8 cellular contexts compared by ENCODE assay signal in genomic region chr10:24721254-24722106, GRCh38. TPM values are rescaled to one million over a fixed set of nuclear protein-coding genes. Genes with fewer than 3 reads are reported as not detected.
DNase-seq lines count a peak whose midpoint lies in the region; ATAC-seq and TF ChIP-seq lines count a peak whose summit lies in the region.

No MANE protein-coding gene starts in this region.

- intact Hi-C loops in PC-9 (cut with micrococcal nuclease; ENCODE audit: unreplicated experiment): loop anchor here (2.0 to 5.0 kb wide), 4 partner anchors 79 to 361 kb away; partner anchors contain the start of gene PRTFDC1
- intact Hi-C loops in naive thymus-derived CD4-positive, alpha-beta T cell (cut with micrococcal nuclease): loop anchor here (1.0 to 10.0 kb wide), 8 partner anchors 15 to 1359 kb away; no protein-coding TSS in a partner anchor

- TSS peak; percentile 28 for BruUV-seq in PC-9 (replicated peaks; lab: Mats Ljungman, UMichigan)

- peaks cover 61% of the 10 kb centered on the region for H3K79me2 ChIP-seq in PC-9 (ENCODE audit: low read depth)

- no peaks in the 10 kb centered on the region for H3K27me3 ChIP-seq in PC-9 (ENCODE audit: insufficient read depth, low read depth)
- H3K27me3 ChIP-seq in naive thymus-derived CD4-positive, alpha-beta T cell (ENCODE audit: control insufficient read depth in 2 of 2, insufficient read depth in 2 of 2, low read length in 2 of 2): no peaks in the 10 kb centered on the region

- H3K9me2 ChIP-seq in PC-9 (ENCODE audit: insufficient read depth): no peaks in the 10 kb centered on the region

- H4K20me1 ChIP-seq in PC-9 (ENCODE audit: insufficient read depth): no peaks in the 10 kb centered on the region

- ATAC-seq in naive thymus-derived CD4-positive, alpha-beta T cell: no peak

- H3K9me3 Mint-ChIP-seq in naive thymus-derived CD4-positive, alpha-beta T cell: no peaks in the 10 kb centered on the region

- H3K4me1 Mint-ChIP-seq in naive thymus-derived CD4-positive, alpha-beta T cell: peaks cover 9 to 32% (median 19%) of the 10 kb centered on the region in 7 donors

- H3K4me3 Mint-ChIP-seq in naive thymus-derived CD4-positive, alpha-beta T cell: peak overlapping the region; percentile 88 to 96 (median 92)

- H3K27ac ChIP-seq in PC-9: peak overlapping the region; percentile 57
- no peak overlapping the region for H3K27ac ChIP-seq in naive thymus-derived CD4-positive, alpha-beta T cell (ENCODE audit: low read depth, low read length)

- H3K27me3 Mint-ChIP-seq in naive thymus-derived CD4-positive, alpha-beta T cell: peaks cover 0 to 4% (median 0%) of the 10 kb centered on the region in 5 donors

- peak overlapping the region in 7 of 9 donors; percentile 27 to 93 (median 76) for H3K27ac Mint-ChIP-seq in naive thymus-derived CD4-positive, alpha-beta T cell

- peak; percentile 59 for DNase-seq in ELF-1 (ENCODE audit: low read depth, low spot score)
- peak; percentile 34 to 37 for DNase-seq in PC-9
- DNase-seq in erythroblast (lab: John Stamatoyannopoulos, UW): peak; percentile 52
- DNase-seq in naive thymus-derived CD4-positive, alpha-beta T cell: peak in 1 of 9 donors; percentile 4
- DNase-seq in NCI-H1694 treated with DMSO at 0.1 percent for 48 hours (lab: John Stamatoyannopoulos, UW): no peak
- no peak for DNase-seq in NCI-H128 (lab: John Stamatoyannopoulos, UW; ENCODE audit: unreplicated experiment)
- DNase-seq in NOMO-1 treated with DMSO at 0.1 percent for 48 hours (lab: John Stamatoyannopoulos, UW; ENCODE audit: unreplicated experiment): no peak
- DNase-seq in stimulated activated CD4-positive, alpha-beta T cell treated with anti-CD3 and anti-CD28 coated beads, Interleukin-15, amount 100 ng/mL, for 24 hours: no peak

- peaks cover 43% of the 10 kb centered on the region for H3K4me1 ChIP-seq in PC-9 (replicated peaks; ENCODE audit: insufficient read depth)
- H3K4me1 ChIP-seq in naive thymus-derived CD4-positive, alpha-beta T cell (ENCODE audit: control insufficient read depth in 2 of 2, insufficient read depth in 2 of 2, low read length in 2 of 2): peaks cover 0 to 12% of the 10 kb centered on the region in 2 donors

- H3K4me2 ChIP-seq in PC-9: peak overlapping the region; percentile 97

- H2AFZ ChIP-seq in PC-9: peak overlapping the region; percentile 81

- H3K4me3 ChIP-seq in PC-9: peak overlapping the region; percentile 87
- peak overlapping the region; percentile 71 for H3K4me3 ChIP-seq in naive thymus-derived CD4-positive, alpha-beta T cell (ENCODE audit: low read length)

- no peak for TF ChIP-seq CTCF in PC-9 (conservative IDR thresholded peaks at IDR 0.05)

- H3F3A ChIP-seq in PC-9 (ENCODE audit: insufficient read depth, low read depth): peaks cover 7% of the 10 kb centered on the region; the same call in 1 of the 2 replicates

- CTCF ChIA-PET in PC-9 (lab: Charles Lee): no interaction called here
- CTCF ChIA-PET in naive thymus-derived CD4-positive, alpha-beta T cell (lab: Charles Lee): no interaction called here

- H3K36me3 ChIP-seq in PC-9 (ENCODE audit: low read depth): peaks cover 6% of the 10 kb centered on the region; the same call in 1 of the 2 replicates
- H3K36me3 ChIP-seq in naive thymus-derived CD4-positive, alpha-beta T cell (ENCODE audit: control insufficient read depth in 2 of 3, insufficient read depth in 3 of 3, low read length in 3 of 3): peaks cover 0 to 4% (median 0%) of the 10 kb centered on the region in 3 experiments

- POLR2A ChIA-PET in PC-9 (lab: Charles Lee; ENCODE audit: unreplicated experiment): interaction anchor here (0.5 to 0.7 kb wide), 3 partner anchors 10 to 127 kb away, joined by 3 to 6 read pairs (median 4); no protein-coding TSS in a partner anchor
- POLR2A ChIA-PET in naive thymus-derived CD4-positive, alpha-beta T cell (lab: Charles Lee): interaction anchor here (0.6 kb wide), 1 partner anchor 14 kb away, joined by 3 read pairs; no protein-coding TSS in a partner anchor

- H3K36me3 Mint-ChIP-seq in naive thymus-derived CD4-positive, alpha-beta T cell: peaks cover 0 to 1% (median 0%) of the 10 kb centered on the region in 5 donors

- no peaks in the 10 kb centered on the region for H3K9me3 ChIP-seq in PC-9 (ENCODE audit: insufficient read depth, low read depth)
- no peaks in the 10 kb centered on the region for H3K9me3 ChIP-seq in naive thymus-derived CD4-positive, alpha-beta T cell (ENCODE audit: control insufficient read depth in 2 of 3, low read length in 3 of 3)

- TF ChIP-seq POLR2A in erythroblast (IDR thresholded peaks at IDR 0.05; ENCODE audit: low read length): no peak

RNA-seq across cellular contexts. Expression of gene ARHGAP21, which starts 2.2 kb away (rescaled TPM):
- 93.1 and 115 TPM in 2 replicates for total RNA-seq in PC-9 (2021)
- total RNA-seq in naive thymus-derived CD4-positive, alpha-beta T cell: 10 to 100 TPM; 27.3 to 40.0 (median 35.2) TPM
- polyA plus RNA-seq in naive thymus-derived CD4-positive, alpha-beta T cell: 10 to 100 TPM in 1 of 2 donors, 1 to 10 TPM in 1; 9.5 to 11.2 TPM

Comparison
In these comparisons a context has a peak if more than half of its experiments do, and no peak if none do; other contexts are left out.
1. DNase-seq: peak in ELF-1 (single experiment), PC-9 (2 of 2) and erythroblast (2 of 2); none in NCI-H1694 treated with DMSO at 0.1 percent for 48 hours (single experiment), NCI-H128 (single experiment), NOMO-1 treated with DMSO at 0.1 percent for 48 hours (single experiment) and stimulated activated CD4-positive, alpha-beta T cell treated with anti-CD3 and anti-CD28 coated beads, Interleukin-15, amount 100 ng/mL, for 24 hours (single experiment).